1 cellular context compared by ENCODE assay signal in genomic region chr12:76848132-76848531, GRCh38.
TF ChIP-seq lines count a peak whose summit lies in the region.

No MANE protein-coding gene starts in this region.

TF ChIP-seq in IMR-90, 13 proteins besides CTCF, POLR2A, EP300 and RAD21 (continued from another document):
- TF ChIP-seq ELK1 (IDR thresholded peaks at IDR 0.05; ENCODE audit: borderline replicate concordance, low read depth, low read length) (no peak), USF2 (IDR thresholded peaks at IDR 0.05; ENCODE audit: low read depth, low read length) (no peak), RCOR1 (IDR thresholded peaks at IDR 0.05; ENCODE audit: insufficient replicate concordance, low read length) (no peak), NFE2L2 (IDR thresholded peaks at IDR 0.05; ENCODE audit: low read depth, low read length) (no peak), CHD1 (IDR thresholded peaks at IDR 0.05; ENCODE audit: low read depth, low read length) (no peak), MAFK (IDR thresholded peaks at IDR 0.05; ENCODE audit: low read depth, low read length) (no peak)
